Comparison of ENCODE assay signal across 31 cellular contexts in genomic region chr11:64543818-64544217, GRCh38. TPM values are rescaled to one million over a fixed set of nuclear protein-coding genes. Genes with fewer than 3 reads are reported as not detected.
DNase-seq lines count a peak whose midpoint lies in the region; ATAC-seq, FAIRE-seq and TF ChIP-seq lines count a peak whose summit lies in the region.
"Had no signal": no experiment of that assay in that cellular context is flagged by ENCODE, and none has a peak within 500 bp of the region (broad histone marks: within the 10 kb centered on the region; RNA-seq: fewer than 3 reads in every experiment).

No MANE protein-coding gene starts in this region.

- no peaks in the 10 kb centered on the region for H3K36me3 Mint-ChIP-seq in activated CD8-positive, alpha-beta T cell treated with anti-CD3 and anti-CD28 coated beads for 36 hours (ENCODE audit: low read depth)
- no peaks in the 10 kb centered on the region for H3K36me3 Mint-ChIP-seq in activated CD8-positive, alpha-beta T cell treated with anti-CD3 and anti-CD28 coated beads, Interleukin-2, amount 10 ng/mL, durations not matched to agents 7 days and 5 days (ENCODE audit: low read depth)
- H3K36me3 Mint-ChIP-seq: CD4-positive, alpha-beta memory T cell; CD4-positive, CD25-positive, alpha-beta regulatory T cell; CD8-positive, alpha-beta memory T cell had no signal

- FAIRE-seq in K562 (lab: Jason Lieb, UNC): no peak
- FAIRE-seq: A549, GM12878, GM12892, GM18507 had no signal

- peaks cover 5% of the 10 kb centered on the region for H3K27me3 Mint-ChIP-seq in activated CD8-positive, alpha-beta T cell treated with anti-CD3 and anti-CD28 coated beads for 36 hours
- H3K27me3 Mint-ChIP-seq in activated CD8-positive, alpha-beta T cell treated with anti-CD3 and anti-CD28 coated beads, Interleukin-2, amount 10 ng/mL, durations not matched to agents 7 days and 5 days (ENCODE audit: low read depth): peaks cover 5% of the 10 kb centered on the region

- in situ Hi-C loops in K562 (cut with MboI): no loop called here

- H4K20me1 ChIP-seq in K562 (replicated peaks; ENCODE audit: control insufficient read depth, insufficient read depth, low read length): no peaks in the 10 kb centered on the region; the same call in 1 of the 2 replicates
- H4K20me1 ChIP-seq: BLaER1 had no signal

- H3K27me3 ChIP-seq in RWPE2 (ENCODE audit: insufficient read depth, poor library complexity, severe bottlenecking) (no peaks in the 10 kb centered on the region), K562 (ENCODE audit: control insufficient read depth in 2 of 2, insufficient read depth in 2 of 2, low read length in 2 of 2) (peaks cover 37 to 83% of the 10 kb centered on the region in 2 experiments), spleen (replicated peaks in 1 of 7) (peaks cover 0 to 40% (median 3%) of the 10 kb centered on the region in 7 donors)
- H3K27me3 ChIP-seq: BE2C, BLaER1 had no signal

- H3K27ac ChIP-seq in HEK293 (ENCODE audit: extremely low read depth, low read depth, low read length) (no peak overlapping the region), RWPE2 (ENCODE audit: poor library complexity, severe bottlenecking) (peak overlapping the region; percentile 46), K562 (ENCODE audit: extremely low read depth, low read depth, low read length) (no peak overlapping the region), spleen (no peak overlapping the region)
- H3K27ac ChIP-seq: 22Rv1, A549, BLaER1, C4-2B had no signal

- no peak for TF ChIP-seq RAD21 in K562 (CRISPR knock-in tag; conservative IDR thresholded peaks at IDR 0.05 in 1 of 2, IDR thresholded peaks at IDR 0.05 in 1 of 2)

- TF ChIP-seq POLR2A in K562 (conservative IDR thresholded peaks at IDR 0.05): no peak
- TF ChIP-seq POLR2A in spleen (IDR thresholded peaks at IDR 0.05): no peak

- H3K27ac Mint-ChIP-seq in activated CD8-positive, alpha-beta T cell treated with anti-CD3 and anti-CD28 coated beads for 36 hours: no peak overlapping the region
- no peak overlapping the region for H3K27ac Mint-ChIP-seq in activated CD8-positive, alpha-beta T cell treated with anti-CD3 and anti-CD28 coated beads, Interleukin-2, amount 10 ng/mL, durations not matched to agents 7 days and 5 days
- H3K27ac Mint-ChIP-seq: CD4-positive, CD25-positive, alpha-beta regulatory T cell; CD8-positive, alpha-beta memory T cell had no signal

- H3K79me2 ChIP-seq in K562 (ENCODE audit: control insufficient read depth, insufficient read depth, low read length): no peaks in the 10 kb centered on the region

- no peak overlapping the region for H3K4me3 Mint-ChIP-seq in activated CD8-positive, alpha-beta T cell treated with anti-CD3 and anti-CD28 coated beads for 36 hours
- no peak overlapping the region for H3K4me3 Mint-ChIP-seq in activated CD8-positive, alpha-beta T cell treated with anti-CD3 and anti-CD28 coated beads, Interleukin-2, amount 10 ng/mL, durations not matched to agents 7 days and 5 days
- H3K4me3 Mint-ChIP-seq: CD4-positive, alpha-beta memory T cell; CD4-positive, CD25-positive, alpha-beta regulatory T cell; CD8-positive, alpha-beta memory T cell had no signal

- TF ChIP-seq EP300 in K562 (IDR thresholded peaks at IDR 0.05; ENCODE audit: low read length): no peak

- H3K4me1 Mint-ChIP-seq in activated CD8-positive, alpha-beta T cell treated with anti-CD3 and anti-CD28 coated beads for 36 hours (ENCODE audit: low read depth): no peaks in the 10 kb centered on the region
- no peaks in the 10 kb centered on the region for H3K4me1 Mint-ChIP-seq in activated CD8-positive, alpha-beta T cell treated with anti-CD3 and anti-CD28 coated beads, Interleukin-2, amount 10 ng/mL, durations not matched to agents 7 days and 5 days (ENCODE audit: low read depth)
- H3K4me1 Mint-ChIP-seq: CD4-positive, alpha-beta memory T cell; CD4-positive, CD25-positive, alpha-beta regulatory T cell; CD8-positive, alpha-beta memory T cell had no signal

- no peaks in the 10 kb centered on the region for H3K9me1 ChIP-seq in K562 (ENCODE audit: control insufficient read depth, insufficient read depth, low read length)

- peak; percentile 20 for TF ChIP-seq CTCF in activated CD8-positive, alpha-beta T cell treated with anti-CD3 and anti-CD28 coated beads for 36 hours (IDR thresholded peaks at IDR 0.05)
- TF ChIP-seq CTCF in HEK293 (tag by site-specific recombination; IDR thresholded peaks at IDR 0.05): no peak
- TF ChIP-seq CTCF in RWPE2 (IDR thresholded peaks at IDR 0.05; ENCODE audit: poor library complexity, severe bottlenecking): no peak
- no peak for TF ChIP-seq CTCF in K562 (IDR thresholded peaks at IDR 0.05 in 2 of 3, conservative IDR thresholded peaks at IDR 0.05 in 1 of 3; ENCODE audit: insufficient read depth in 2 of 3, low read depth in 1 of 3, low read length in 3 of 3)
- no peak for TF ChIP-seq CTCF in spleen (IDR thresholded peaks at IDR 0.05 in 8 of 11, conservative IDR thresholded peaks at IDR 0.05 in 3 of 11)

- no peak for ATAC-seq in activated CD8-positive, alpha-beta T cell treated with anti-CD3 and anti-CD28 coated beads for 36 hours
- no peak for ATAC-seq in activated CD8-positive, alpha-beta T cell treated with anti-CD3 and anti-CD28 coated beads, Interleukin-2, amount 10 ng/mL, durations not matched to agents 7 days and 5 days
- ATAC-seq in RWPE2 (ENCODE audit: low read depth) (no peak), K562 (no peak), left lobe of liver (no peak)
- ATAC-seq: A549, GM12878 had no signal

- intact Hi-C loops in activated CD8-positive, alpha-beta T cell treated with anti-CD3 and anti-CD28 coated beads for 36 hours (cut with micrococcal nuclease): no loop called here
- intact Hi-C loops in K562 (cut with micrococcal nuclease) (no loop called here), spleen (cut with DNase I; ENCODE audit: low total_unique reads) (no loop called here)

- CTCF ChIA-PET in activated CD8-positive, alpha-beta T cell treated with anti-CD3 and anti-CD28 coated beads for 36 hours (lab: Charles Lee): no interaction called here
- CTCF ChIA-PET in activated CD8-positive, alpha-beta T cell treated with anti-CD3 and anti-CD28 coated beads, Interleukin-2, amount 10 ng/mL, durations not matched to agents 7 days and 5 days (lab: Charles Lee): no interaction called here
- CTCF ChIA-PET in HEK293 (lab: Yijun Ruan, JAX) (no interaction called here), K562 (lab: Yijun Ruan, JAX; ENCODE audit: low intra/inter-chr PET ratio) (interaction anchor here (0.6 kb wide), 1 partner anchor 173 kb away, joined by 4 read pairs; no protein-coding TSS in a partner anchor)

- no peak overlapping the region for H3K4me2 ChIP-seq in K562 (ENCODE audit: insufficient read depth, low read length)
- H3K4me2 ChIP-seq: A549, BLaER1 had no signal

- H3K9ac ChIP-seq in K562 (ENCODE audit: insufficient read depth in 1 of 2, low read depth in 2 of 2, low read length in 2 of 2): no peak overlapping the region
- H3K9ac ChIP-seq: BLaER1 had no signal

- H3K4me1 ChIP-seq in HEK293 (ENCODE audit: control insufficient read depth, insufficient read depth, low read length) (no peaks in the 10 kb centered on the region), RWPE2 (ENCODE audit: insufficient read depth, poor library complexity, severe bottlenecking) (peaks cover 39% of the 10 kb centered on the region), K562 (replicated peaks in 1 of 2; ENCODE audit: control insufficient read depth in 2 of 2, insufficient read depth in 2 of 2, low read length in 2 of 2) (peaks cover 0 to 6% of the 10 kb centered on the region in 2 experiments; a peak in 1 of 5 replicates), spleen (peaks cover 0 to 2% (median 0%) of the 10 kb centered on the region in 6 donors)
- H3K4me1 ChIP-seq: BE2C had no signal

- H3K9me3 Mint-ChIP-seq in activated CD8-positive, alpha-beta T cell treated with anti-CD3 and anti-CD28 coated beads for 36 hours: no peaks in the 10 kb centered on the region
- no peaks in the 10 kb centered on the region for H3K9me3 Mint-ChIP-seq in activated CD8-positive, alpha-beta T cell treated with anti-CD3 and anti-CD28 coated beads, Interleukin-2, amount 10 ng/mL, durations not matched to agents 7 days and 5 days (ENCODE audit: insufficient read depth)
- H3K9me3 Mint-ChIP-seq: CD4-positive, alpha-beta memory T cell; CD4-positive, CD25-positive, alpha-beta regulatory T cell had no signal

- DNase-seq in activated CD8-positive, alpha-beta T cell treated with anti-CD3 and anti-CD28 coated beads for 36 hours: no peak
- DNase-seq in activated CD8-positive, alpha-beta T cell treated with anti-CD3 and anti-CD28 coated beads, Interleukin-2, amount 10 ng/mL, durations not matched to agents 7 days and 5 days: no peak
- DNase-seq in RWPE2 (ENCODE audit: low spot score) (no peak), K562 (ENCODE audit: extremely low read depth in 1 of 4, low spot score in 3 of 4) (no peak), left lobe of liver (ENCODE audit: low spot score) (no peak), spleen (no peak), midbrain (lab: John Stamatoyannopoulos, UW) (no peak)
- DNase-seq: AML-193; BE2C; CD4-positive, alpha-beta memory T cell; CD4-positive, CD25-positive, alpha-beta regulatory T cell; CD8-positive, alpha-beta memory T cell; COR-L47; DMS 273 treated with DMSO at 0.1 percent for 48 hours; DMS153; DMS53; DMS79; DND-41; EL; GDM1 had no signal

- POLR2A ChIA-PET in activated CD8-positive, alpha-beta T cell treated with anti-CD3 and anti-CD28 coated beads for 36 hours (lab: Charles Lee): no interaction called here
- POLR2A ChIA-PET in activated CD8-positive, alpha-beta T cell treated with anti-CD3 and anti-CD28 coated beads, Interleukin-2, amount 10 ng/mL, durations not matched to agents 7 days and 5 days (lab: Charles Lee): no interaction called here
- POLR2A ChIA-PET in HEK293 (lab: Yijun Ruan, JAX) (no interaction called here), K562 (lab: Yijun Ruan, JAX) (no interaction called here)

- H3K36me3 ChIP-seq in HEK293 (ENCODE audit: control insufficient read depth in 2 of 2, insufficient read depth in 1 of 2, low read length in 2 of 2): no peaks in the 10 kb centered on the region
- H3K36me3 ChIP-seq in RWPE2 (ENCODE audit: low read depth): no peaks in the 10 kb centered on the region
- no peaks in the 10 kb centered on the region for H3K36me3 ChIP-seq in K562 (ENCODE audit: control insufficient read depth, insufficient read depth, low read length)
- H3K36me3 ChIP-seq in spleen: no peaks in the 10 kb centered on the region
- H3K36me3 ChIP-seq: BE2C, BLaER1 had no signal

- H3K9me3 ChIP-seq in HEK293 (ENCODE audit: control insufficient read depth, insufficient read depth, low read depth, low read length) (no peaks in the 10 kb centered on the region), RWPE2 (ENCODE audit: severe bottlenecking) (no peaks in the 10 kb centered on the region), K562 (replicated peaks; ENCODE audit: control insufficient read depth, insufficient read depth, low read depth, low read length) (no peaks in the 10 kb centered on the region), spleen (peaks cover 0 to 9% (median 0%) of the 10 kb centered on the region in 8 donors)
- H3K9me3 ChIP-seq: BE2C had no signal

- H3K4me3 ChIP-seq in HEK293 (ENCODE audit: low read depth, low read length) (no peak overlapping the region), RWPE2 (ENCODE audit: severe bottlenecking) (no peak overlapping the region), K562 (no peak overlapping the region), spleen (no peak overlapping the region)
- H3K4me3 ChIP-seq: A549, BLaER1, GM12878 had no signal

- H2AFZ ChIP-seq in K562 (ENCODE audit: low read depth, low read length): no peak overlapping the region

- no TSS peak for BruUV-seq in K562 (replicated peaks; lab: Mats Ljungman, UMichigan)

RNA-seq across cellular contexts. Expression of gene SLC22A11, which starts 11.9 kb away (rescaled TPM):
- not detected for total RNA-seq in activated CD8-positive, alpha-beta T cell treated with anti-CD3 and anti-CD28 coated beads for 36 hours
- total RNA-seq in activated CD8-positive, alpha-beta T cell treated with anti-CD3 and anti-CD28 coated beads, Interleukin-2, amount 10 ng/mL, durations not matched to agents 7 days and 5 days: not detected
- total RNA-seq in K562 (2011; cell fraction: chromatin; rRNA removed; ENCODE audit: low replicate concordance): 0.39 TPM in 1 of 2 replicates, not detected in the other
- total RNA-seq in K562 (2011; cell fraction: nucleolus; rRNA removed): 0.17 and 0.26 TPM in 2 replicates
- total RNA-seq in K562 (2011; cell fraction: nucleoplasm; rRNA removed): 0.44 TPM in 1 of 2 replicates, not detected in the other
- total RNA-seq in K562 (2014; rRNA removed) (not detected in 2 replicates), K562 (2014; rRNA removed; fragmentation: Illumina TruSeq; extraction: Trizol) (not detected in 2 replicates), K562 (2015; rRNA removed; fragmentation: Illumina TruSeq; extraction: Trizol) (not detected in 2 replicates), K562 (2021) (not detected in 2 replicates), left lobe of liver (0.13 TPM), spleen (1 to 10 TPM in 1 of 7 donors, under 1 TPM in 4, not detected in 2; 0.27 to 1.5 (median 0.72) TPM)
- polyA plus RNA-seq in K562 (2011; rRNA removed) (0.07 TPM in 1 of 2 replicates, not detected in the other), K562 (2014; fragmentation: Illumina TruSeq; extraction: Trizol) (not detected in 2 replicates), K562 (2014; fragmentation: Nextera tagmentation; extraction: Ambion mirVana) (not detected), K562 (2014; rRNA removed) (0.07 TPM in 1 of 2 replicates, not detected in the other), spleen (under 1 TPM; 0.04 to 0.17 (median 0.16) TPM)
- 0.09 TPM in 1 of 2 replicates, not detected in the other for polyA plus RNA-seq in K562 (2011; cell fraction: cytosol; rRNA removed)
- polyA plus RNA-seq in K562 (2011; cell fraction: nucleus; rRNA removed): 0.08 and 0.28 TPM in 2 replicates
- polyA plus RNA-seq in K562 (2012): 0.05 and 0.08 TPM in 2 replicates
- not detected in 2 replicates for polyA minus RNA-seq in K562 (2011; rRNA and poly(A)+ RNA removed)
- polyA minus RNA-seq in K562 (2011; cell fraction: cytosol; rRNA and poly(A)+ RNA removed): not detected in 2 replicates
- not detected in 2 replicates for polyA minus RNA-seq in K562 (2011; cell fraction: nucleus; rRNA and poly(A)+ RNA removed)
- total RNA-seq: CD4-positive, alpha-beta memory T cell; CD4-positive, CD25-positive, alpha-beta regulatory T cell; CD8-positive, alpha-beta memory T cell; Daoy; GM12878 had no signal
- polyA plus RNA-seq: CD4-positive, alpha-beta memory T cell; CD4-positive, CD25-positive, alpha-beta regulatory T cell; CD8-positive, alpha-beta memory T cell had no signal

RNA-seq across cellular contexts. Expression of gene SLC22A12, which starts 47.2 kb away (rescaled TPM):
- not detected for total RNA-seq in activated CD8-positive, alpha-beta T cell treated with anti-CD3 and anti-CD28 coated beads for 36 hours
- total RNA-seq in activated CD8-positive, alpha-beta T cell treated with anti-CD3 and anti-CD28 coated beads, Interleukin-2, amount 10 ng/mL, durations not matched to agents 7 days and 5 days: not detected
- total RNA-seq in K562 (2011; cell fraction: chromatin; rRNA removed; ENCODE audit: low replicate concordance): not detected in 2 replicates
- total RNA-seq in K562 (2011; cell fraction: nucleolus; rRNA removed): not detected in 2 replicates
- total RNA-seq in K562 (2011; cell fraction: nucleoplasm; rRNA removed): not detected in 2 replicates
- total RNA-seq in K562 (2014; rRNA removed) (not detected in 2 replicates), K562 (2014; rRNA removed; fragmentation: Illumina TruSeq; extraction: Trizol) (not detected in 2 replicates), K562 (2015; rRNA removed; fragmentation: Illumina TruSeq; extraction: Trizol) (not detected in 2 replicates), K562 (2021) (not detected in 2 replicates), left lobe of liver (not detected), spleen (not detected)
- polyA plus RNA-seq in K562 (2011; rRNA removed) (not detected in 2 replicates), K562 (2014; fragmentation: Illumina TruSeq; extraction: Trizol) (not detected in 2 replicates), K562 (2014; fragmentation: Nextera tagmentation; extraction: Ambion mirVana) (not detected), K562 (2014; rRNA removed) (not detected in 2 replicates), spleen (not detected)
- not detected in 2 replicates for polyA plus RNA-seq in K562 (2011; cell fraction: cytosol; rRNA removed)
- not detected in 2 replicates for polyA plus RNA-seq in K562 (2011; cell fraction: nucleus; rRNA removed)
- not detected in 2 replicates for polyA plus RNA-seq in K562 (2012)
- polyA minus RNA-seq in K562 (2011; rRNA and poly(A)+ RNA removed): not detected in 2 replicates
- not detected in 2 replicates for polyA minus RNA-seq in K562 (2011; cell fraction: cytosol; rRNA and poly(A)+ RNA removed)
- not detected in 2 replicates for polyA minus RNA-seq in K562 (2011; cell fraction: nucleus; rRNA and poly(A)+ RNA removed)
- total RNA-seq: A172; CD4-positive, alpha-beta memory T cell; CD4-positive, CD25-positive, alpha-beta regulatory T cell; CD8-positive, alpha-beta memory T cell; Daoy; G401; GM12878 had no signal
- polyA plus RNA-seq: A549; CD4-positive, alpha-beta memory T cell; CD4-positive, CD25-positive, alpha-beta regulatory T cell; CD8-positive, alpha-beta memory T cell; GM12878 had no signal
